ENCODE assay signal across 20 cellular contexts in the genomic region with DNA sequence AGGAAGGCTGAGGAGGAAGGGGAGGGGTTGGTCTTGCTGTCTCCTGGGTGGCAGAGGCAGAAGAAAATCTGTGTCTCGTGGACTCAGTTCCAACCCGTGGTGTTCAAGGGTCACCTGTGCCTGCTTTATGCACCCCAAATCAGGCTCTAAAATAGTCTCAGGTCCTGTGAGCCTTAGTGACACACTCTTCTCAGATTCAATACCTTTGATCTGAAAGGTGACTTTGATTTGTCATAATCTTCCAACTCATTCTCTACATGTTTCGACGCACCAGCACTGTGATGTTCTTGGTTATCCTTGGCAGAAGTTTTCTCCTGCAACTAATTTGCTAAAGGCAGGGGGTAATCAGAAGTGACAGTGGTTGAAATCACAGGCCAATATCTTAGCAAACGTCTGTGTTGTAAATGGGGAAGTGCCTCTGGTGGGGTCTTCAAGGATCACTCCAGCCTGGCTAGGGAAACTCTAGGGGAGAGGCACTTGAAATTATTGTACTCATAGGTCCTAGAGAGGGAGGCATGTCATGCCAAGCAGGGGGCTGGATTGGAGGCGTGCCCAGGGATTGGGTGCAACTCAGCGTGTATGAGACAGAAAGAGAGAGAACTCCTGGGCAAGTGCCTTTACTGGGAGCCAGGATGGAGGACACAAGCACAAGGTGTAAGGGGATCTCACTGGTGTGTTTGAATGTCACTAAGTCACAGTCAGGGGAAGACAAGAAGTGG. TPM values are rescaled to one million over a fixed set of nuclear protein-coding genes. Genes with fewer than 3 reads are reported as not detected.
DNase-seq lines count a peak whose midpoint lies in the region; ATAC-seq and TF ChIP-seq lines count a peak whose summit lies in the region.
"Had no signal": no experiment of that assay in that cellular context is flagged by ENCODE, and none has a peak within 500 bp of the region (broad histone marks: within the 10 kb centered on the region; RNA-seq: fewer than 3 reads in every experiment).

No MANE protein-coding gene starts in this region.

- DNase-seq in activated T-cell treated with anti-CD3 and anti-CD28 coated beads, Interleukin-2, amount 50 U/mL, for 4 hours: no peak
- no peak for DNase-seq in activated T-cell treated with anti-CD3 and anti-CD28 coated beads, Interleukin-2, amount 50 U/mL, for 1 hour
- no peak for DNase-seq in Panc1 (ENCODE audit: low read depth, low spot score)
- peak; percentile 46 for DNase-seq in mammary epithelial cell
- no peak for DNase-seq in stimulated activated effector memory CD8-positive, alpha-beta T cell treated with anti-CD3 and anti-CD28 coated beads, Interleukin-12 subunit alpha, Interleukin-12 subunit beta, amount 100 ng/mL, for 72 hours (ENCODE audit: low spot score in 2 of 2)
- no peak for DNase-seq in activated effector memory CD4-positive, alpha-beta T cell treated with anti-CD3 and anti-CD28 coated beads, Interleukin-2, amount 50 U/mL, for 16 hours
- DNase-seq in iPS-NIHi11 (ENCODE audit: low spot score): no peak
- DNase-seq: activated naive CD8-positive, alpha-beta T cell treated with anti-CD3 and anti-CD28 coated beads, Interleukin-2, amount 10 ng/mL, durations not matched to agents 7 days and 5 days; CD8-positive, alpha-beta T cell; central memory CD4-positive, alpha-beta T cell; effector memory CD4-positive, alpha-beta T cell; naive B cell; NCI-H1417 treated with DMSO at 0.1 percent for 48 hours; stimulated activated naive CD4-positive, alpha-beta T cell; upper lobe of left lung had no signal

- dilution Hi-C loops in mammary epithelial cell (cut with HindIII; ENCODE audit: low sequenced_read_pairs): no loop called here

- H4K20me1 ChIP-seq in mammary epithelial cell (ENCODE audit: insufficient read depth, low read length): peaks cover 15% of the 10 kb centered on the region

- peaks cover 31% of the 10 kb centered on the region for H3K79me2 ChIP-seq in mammary epithelial cell (ENCODE audit: insufficient read depth, low read length)

- no peak overlapping the region for H3K4me3 ChIP-seq in Panc1 (ENCODE audit: low read depth in 2 of 2, low read length in 2 of 2)
- no peak overlapping the region for H3K4me3 ChIP-seq in mammary epithelial cell (replicated peaks in 1 of 3; ENCODE audit: insufficient read depth in 1 of 3, low read depth in 2 of 3, low read length in 3 of 3)
- H3K4me3 ChIP-seq: smooth muscle cell, upper lobe of left lung had no signal

- ATAC-seq in activated T-cell treated with anti-CD3 and anti-CD28 coated beads, Interleukin-2, amount 50 U/mL, for 4 hours: peak; percentile 38 to 40
- ATAC-seq in Panc1 (peak; percentile 52), GM18517 (IDR thresholded peaks at IDR 0.05; ENCODE audit: unreplicated experiment) (no peak)
- peak; percentile 51 for ATAC-seq in stimulated activated effector memory CD8-positive, alpha-beta T cell treated with anti-CD3 and anti-CD28 coated beads, Interleukin-12 subunit alpha, Interleukin-12 subunit beta, amount 100 ng/mL, for 72 hours
- ATAC-seq: CD8-positive, alpha-beta T cell had no signal

- POLR2A ChIA-PET in Panc1 (lab: Charles Lee): interaction anchor here (0.6 kb wide), 1 partner anchor 34 kb away, joined by 7 read pairs; no protein-coding TSS in a partner anchor

- peaks cover 9% of the 10 kb centered on the region for H3K4me1 Mint-ChIP-seq in activated T-cell treated with anti-CD3 and anti-CD28 coated beads, Interleukin-2, amount 50 U/mL, for 4 hours (ENCODE audit: low read depth)
- H3K4me1 Mint-ChIP-seq in stimulated activated effector memory CD8-positive, alpha-beta T cell treated with anti-CD3 and anti-CD28 coated beads, Interleukin-12 subunit alpha, Interleukin-12 subunit beta, amount 100 ng/mL, for 72 hours: peaks cover 18% of the 10 kb centered on the region

- H3K27ac ChIP-seq in Panc1 (ENCODE audit: low read length) (no peak overlapping the region), mammary epithelial cell (ENCODE audit: insufficient read depth, low read depth, low read length) (no peak overlapping the region)
- H3K27ac ChIP-seq: upper lobe of left lung had no signal

- H3K27me3 ChIP-seq in Panc1 (ENCODE audit: control insufficient read depth, insufficient read depth, low read length) (no peaks in the 10 kb centered on the region), mammary epithelial cell (ENCODE audit: insufficient read depth, low read length) (no peaks in the 10 kb centered on the region)
- H3K27me3 ChIP-seq: upper lobe of left lung had no signal

- no peak overlapping the region for H3K9ac ChIP-seq in mammary epithelial cell (ENCODE audit: insufficient read depth, low read length)

- H3K36me3 Mint-ChIP-seq in activated T-cell treated with anti-CD3 and anti-CD28 coated beads, Interleukin-2, amount 50 U/mL, for 4 hours (ENCODE audit: insufficient read depth): peaks cover 18% of the 10 kb centered on the region
- peaks cover 46% of the 10 kb centered on the region for H3K36me3 Mint-ChIP-seq in stimulated activated effector memory CD8-positive, alpha-beta T cell treated with anti-CD3 and anti-CD28 coated beads, Interleukin-12 subunit alpha, Interleukin-12 subunit beta, amount 100 ng/mL, for 72 hours
- H3K36me3 Mint-ChIP-seq: naive B cell had no signal

- TF ChIP-seq CTCF in Panc1 (IDR thresholded peaks at IDR 0.05): no peak
- no peak for TF ChIP-seq CTCF in mammary epithelial cell (conservative IDR thresholded peaks at IDR 0.05 in 1 of 2, IDR thresholded peaks at IDR 0.05 in 1 of 2; ENCODE audit: extremely low read depth in 1 of 2, insufficient read depth in 1 of 2, low read depth in 1 of 2, low read length in 2 of 2)

- H3K36me3 ChIP-seq in Panc1 (ENCODE audit: control insufficient read depth, insufficient read depth, low read length): peaks cover 3% of the 10 kb centered on the region; the same call in 1 of the 2 replicates
- H3K36me3 ChIP-seq in mammary epithelial cell (ENCODE audit: insufficient read depth, low read length): peaks cover 27% of the 10 kb centered on the region

- H3K9me3 ChIP-seq in Panc1 (ENCODE audit: control insufficient read depth, insufficient read depth, low read depth, low read length) (no peaks in the 10 kb centered on the region), mammary epithelial cell (replicated peaks; ENCODE audit: insufficient read depth, low read length) (no peaks in the 10 kb centered on the region)
- H3K9me3 ChIP-seq: upper lobe of left lung had no signal

- H3K4me3 Mint-ChIP-seq in activated T-cell treated with anti-CD3 and anti-CD28 coated beads, Interleukin-2, amount 50 U/mL, for 4 hours: no peak overlapping the region
- H3K4me3 Mint-ChIP-seq in stimulated activated effector memory CD8-positive, alpha-beta T cell treated with anti-CD3 and anti-CD28 coated beads, Interleukin-12 subunit alpha, Interleukin-12 subunit beta, amount 100 ng/mL, for 72 hours: no peak overlapping the region
- H3K4me3 Mint-ChIP-seq: activated naive CD8-positive, alpha-beta T cell treated with anti-CD3 and anti-CD28 coated beads, Interleukin-2, amount 10 ng/mL, durations not matched to agents 7 days and 5 days; CD8-positive, alpha-beta T cell; naive B cell had no signal

- BruUV-seq in Panc1 (replicated peaks; lab: Mats Ljungman, UMichigan) (no TSS peak), mammary epithelial cell (replicated peaks; lab: Mats Ljungman, UMichigan) (no TSS peak)

- in situ Hi-C loops in Panc1 (cut with HindIII; ENCODE audit: low pct_unique_long_range_greater_than_20kb, low sequenced_read_pairs) (no loop called here), mammary epithelial cell (cut with MboI; ENCODE audit: low sequenced_read_pairs in 2 of 2) (no loop called here)

- H3K27ac Mint-ChIP-seq in stimulated activated effector memory CD8-positive, alpha-beta T cell treated with anti-CD3 and anti-CD28 coated beads, Interleukin-12 subunit alpha, Interleukin-12 subunit beta, amount 100 ng/mL, for 72 hours: peak overlapping the region; percentile 7
- H3K27ac Mint-ChIP-seq: activated naive CD8-positive, alpha-beta T cell treated with anti-CD3 and anti-CD28 coated beads, Interleukin-2, amount 10 ng/mL, durations not matched to agents 7 days and 5 days; CD8-positive, alpha-beta T cell had no signal

- peaks cover 2% of the 10 kb centered on the region for H3K27me3 Mint-ChIP-seq in activated T-cell treated with anti-CD3 and anti-CD28 coated beads, Interleukin-2, amount 50 U/mL, for 4 hours (ENCODE audit: low read depth)

- intact Hi-C loops in Panc1 (cut with micrococcal nuclease; ENCODE audit: unreplicated experiment): no loop called here
- intact Hi-C loops in mammary epithelial cell (cut with micrococcal nuclease): no loop called here

- CTCF ChIA-PET in Panc1 (lab: Charles Lee): no interaction called here
- CTCF ChIA-PET in mammary epithelial cell (lab: Charles Lee; ENCODE audit: low non-redundant PET): no interaction called here

- 68% methylated on average over 6 of the region's 7 CpGs for WGBS in mammary epithelial cell (ENCODE audit: low coverage, missing lambda C conversion rate)

- H3K4me1 ChIP-seq in Panc1 (ENCODE audit: control insufficient read depth, insufficient read depth, low read length): no peaks in the 10 kb centered on the region
- H3K4me1 ChIP-seq in mammary epithelial cell (ENCODE audit: insufficient read depth, low read length): peaks cover 16% of the 10 kb centered on the region
- H3K4me1 ChIP-seq: upper lobe of left lung had no signal

- no peak overlapping the region for H2AFZ ChIP-seq in mammary epithelial cell (ENCODE audit: low read depth, low read length)

- no peak overlapping the region for H3K4me2 ChIP-seq in mammary epithelial cell (ENCODE audit: insufficient read depth, low read depth, low read length)
- H3K4me2 ChIP-seq: smooth muscle cell had no signal

- no peaks in the 10 kb centered on the region for H3K9me3 Mint-ChIP-seq in activated T-cell treated with anti-CD3 and anti-CD28 coated beads, Interleukin-2, amount 50 U/mL, for 4 hours
- H3K9me3 Mint-ChIP-seq in stimulated activated effector memory CD8-positive, alpha-beta T cell treated with anti-CD3 and anti-CD28 coated beads, Interleukin-12 subunit alpha, Interleukin-12 subunit beta, amount 100 ng/mL, for 72 hours: no peaks in the 10 kb centered on the region
- H3K9me3 Mint-ChIP-seq: activated naive CD8-positive, alpha-beta T cell treated with anti-CD3 and anti-CD28 coated beads, Interleukin-2, amount 10 ng/mL, durations not matched to agents 7 days and 5 days; CD8-positive, alpha-beta T cell; naive B cell had no signal

RNA-seq across cellular contexts. Expression of a gene that starts 16.5 kb away (rescaled TPM):
- 10 to 100 TPM; 64.6 to 87.9 (median 70.4) TPM for total RNA-seq in activated T-cell treated with anti-CD3 and anti-CD28 coated beads, Interleukin-2, amount 50 U/mL, for 4 hours
- total RNA-seq in Panc1 (2021; ENCODE audit: unreplicated experiment) (107 TPM), mammary epithelial cell (100 to 1,000 TPM; 676 to 841 TPM)
- 161 TPM for polyA plus RNA-seq in Panc1 (2012; ENCODE audit: insufficient read length)
- polyA plus RNA-seq in mammary epithelial cell: 1,147 TPM
- 442 TPM for polyA minus RNA-seq in mammary epithelial cell

RNA-seq across cellular contexts. Expression of a gene that starts 19.0 kb away (rescaled TPM):
- total RNA-seq in activated T-cell treated with anti-CD3 and anti-CD28 coated beads, Interleukin-2, amount 50 U/mL, for 4 hours: not detected
- total RNA-seq in Panc1 (2021; ENCODE audit: unreplicated experiment) (not detected), mammary epithelial cell (not detected)
- polyA plus RNA-seq in Panc1 (2012; ENCODE audit: insufficient read length): not detected
- not detected for polyA plus RNA-seq in mammary epithelial cell
- polyA minus RNA-seq in mammary epithelial cell: not detected
- total RNA-seq: activated naive CD8-positive, alpha-beta T cell treated with anti-CD3 and anti-CD28 coated beads, Interleukin-2, amount 10 ng/mL, durations not matched to agents 7 days and 5 days; CD8-positive, alpha-beta T cell; fibroblast of villous mesenchyme; posterior vena cava; smooth muscle cell had no signal
- polyA plus RNA-seq: liver, smooth muscle cell had no signal
